In genomic region chr12:100200450-100201181, GRCh38 we compare ENCODE assay signal across 8 cellular contexts. TPM values are rescaled to one million over a fixed set of nuclear protein-coding genes. Genes with fewer than 3 reads are reported as not detected.
DNase-seq lines count a peak whose midpoint lies in the region; ATAC-seq and TF ChIP-seq lines count a peak whose summit lies in the region.

TSS of gene ACTR6 (plus strand) at chr12:100200815. CDS start at chr12:100200852, 37 bp downstream.

- TF ChIP-seq CTCF in Panc1 (IDR thresholded peaks at IDR 0.05) (no peak), esophagus squamous epithelium (IDR thresholded peaks at IDR 0.05) (peak in 1 of 6 experiments; percentile 16)

- no peaks in the 10 kb centered on the region for H3K27me3 Mint-ChIP-seq in activated T-cell treated with anti-CD3 and anti-CD28 coated beads, Interleukin-2, amount 50 U/mL, for 4 hours (ENCODE audit: low read depth)
- H3K27me3 Mint-ChIP-seq in naive B cell, result no peaks in the 10 kb centered on the region
- H3K27me3 Mint-ChIP-seq in stimulated activated memory B cell treated with anti-CD40 and anti-IgM and Interleukin-4, amounts not matched to agents 10 μg/mL and 1 μg/mL and 100 μg/mL, for 72 hours, result no peaks in the 10 kb centered on the region

- ATAC-seq in GM21723 (IDR thresholded peaks at IDR 0.05; ENCODE audit: unreplicated experiment) (peak; percentile 89), Panc1 (peak; percentile 96), naive B cell (ENCODE audit: low read depth in 2 of 2) (peak; percentile 87 to 88)
- peak; percentile 83 to 89 for ATAC-seq in activated T-cell treated with anti-CD3 and anti-CD28 coated beads, Interleukin-2, amount 50 U/mL, for 4 hours
- peak; percentile 95 for ATAC-seq in stimulated activated memory B cell treated with anti-CD40 and anti-IgM and Interleukin-4, amounts not matched to agents 10 μg/mL and 1 μg/mL and 100 μg/mL, for 72 hours

- peak within 1 kb of the TSS; percentile 91 to 99 (median 97) for H3K27ac Mint-ChIP-seq in naive B cell
- peak within 1 kb of the TSS; percentile 89 for H3K27ac Mint-ChIP-seq in stimulated activated memory B cell treated with anti-CD40 and anti-IgM and Interleukin-4, amounts not matched to agents 10 μg/mL and 1 μg/mL and 100 μg/mL, for 72 hours

- H3K4me1 ChIP-seq in Panc1 (ENCODE audit: control insufficient read depth, insufficient read depth, low read length) (peaks cover 8% of the 10 kb centered on the region; the same call in 1 of the 2 replicates), esophagus squamous epithelium (peaks cover 0 to 48% (median 16%) of the 10 kb centered on the region in 3 donors)

- no peaks in the 10 kb centered on the region; the same call in none of the 2 replicates for H3K36me3 ChIP-seq in Panc1 (ENCODE audit: control insufficient read depth, insufficient read depth, low read length)
- H3K36me3 ChIP-seq in esophagus squamous epithelium, result peaks cover 0 to 8% (median 0%) of the 10 kb centered on the region in 3 donors

- POLR2A ChIA-PET in Panc1 (lab: Charles Lee), result interaction anchor here (1.0 kb wide), 1 partner anchor 37 kb away, joined by 3 read pairs; no protein-coding TSS in a partner anchor

- CTCF ChIA-PET in Panc1 (lab: Charles Lee), result interaction anchor here (0.6 to 0.8 kb wide), 2 partner anchors 14 to 1709 kb away, joined by 3 to 6 read pairs; no protein-coding TSS in a partner anchor

- H3K27me3 ChIP-seq in Panc1 (ENCODE audit: control insufficient read depth, insufficient read depth, low read length), result no peaks in the 10 kb centered on the region
- H3K27me3 ChIP-seq in esophagus squamous epithelium, result no peaks in the 10 kb centered on the region

- H3K4me3 ChIP-seq in Panc1 (ENCODE audit: low read depth in 2 of 2, low read length in 2 of 2) (peak within 1 kb of the TSS; percentile 64 to 79), esophagus squamous epithelium (peak within 1 kb of the TSS; percentile 75 to 94 (median 89))

- DNase-seq in DMS79 (lab: John Stamatoyannopoulos, UW) (peak; percentile 92), KG1 (lab: John Stamatoyannopoulos, UW) (peak; percentile 88), Panc1 (ENCODE audit: low read depth, low spot score) (peak; percentile 83), esophagus squamous epithelium (lab: John Stamatoyannopoulos, UW) (peak; percentile 62), naive B cell (peak; percentile 95)
- DNase-seq in activated T-cell treated with anti-CD3 and anti-CD28 coated beads, Interleukin-2, amount 50 U/mL, for 4 hours, result peak; percentile 96

- TF ChIP-seq POLR2A in esophagus squamous epithelium (IDR thresholded peaks at IDR 0.05), result peak in 2 of 4 donors; percentile 32 to 59

- in situ Hi-C loops in Panc1 (cut with HindIII; ENCODE audit: low pct_unique_long_range_greater_than_20kb, low sequenced_read_pairs), result no loop called here

- 0 to 1% methylated on average over 35 to 37 of the region's 38 CpGs for WGBS in esophagus squamous epithelium, 2 donors

- intact Hi-C loops in Panc1 (cut with micrococcal nuclease; ENCODE audit: unreplicated experiment) (no loop called here), esophagus squamous epithelium (cut with DNase I) (no loop called here)

- no peaks in the 10 kb centered on the region for H3K9me3 ChIP-seq in Panc1 (ENCODE audit: control insufficient read depth, insufficient read depth, low read depth, low read length)
- no peaks in the 10 kb centered on the region for H3K9me3 ChIP-seq in esophagus squamous epithelium

- H3K27ac ChIP-seq in Panc1 (ENCODE audit: low read length) (peak within 1 kb of the TSS; percentile 83), esophagus squamous epithelium (peak within 1 kb of the TSS; percentile 82 to 91 (median 88))

- H3K4me1 Mint-ChIP-seq in activated T-cell treated with anti-CD3 and anti-CD28 coated beads, Interleukin-2, amount 50 U/mL, for 4 hours (ENCODE audit: low read depth), result peaks cover 31% of the 10 kb centered on the region
- H3K4me1 Mint-ChIP-seq in naive B cell, result peaks cover 21 to 43% (median 36%) of the 10 kb centered on the region in 3 donors
- peaks cover 32% of the 10 kb centered on the region for H3K4me1 Mint-ChIP-seq in stimulated activated memory B cell treated with anti-CD40 and anti-IgM and Interleukin-4, amounts not matched to agents 10 μg/mL and 1 μg/mL and 100 μg/mL, for 72 hours

- H3K9me3 Mint-ChIP-seq in activated T-cell treated with anti-CD3 and anti-CD28 coated beads, Interleukin-2, amount 50 U/mL, for 4 hours, result no peaks in the 10 kb centered on the region
- no peaks in the 10 kb centered on the region for H3K9me3 Mint-ChIP-seq in naive B cell
- no peaks in the 10 kb centered on the region for H3K9me3 Mint-ChIP-seq in stimulated activated memory B cell treated with anti-CD40 and anti-IgM and Interleukin-4, amounts not matched to agents 10 μg/mL and 1 μg/mL and 100 μg/mL, for 72 hours

- TSS peak; percentile 97 for BruUV-seq in Panc1 (replicated peaks; lab: Mats Ljungman, UMichigan)

- peaks cover 2% of the 10 kb centered on the region for H3K36me3 Mint-ChIP-seq in activated T-cell treated with anti-CD3 and anti-CD28 coated beads, Interleukin-2, amount 50 U/mL, for 4 hours (ENCODE audit: insufficient read depth)
- H3K36me3 Mint-ChIP-seq in naive B cell, result peaks cover 0 to 4% of the 10 kb centered on the region in 2 donors
- H3K36me3 Mint-ChIP-seq in stimulated activated memory B cell treated with anti-CD40 and anti-IgM and Interleukin-4, amounts not matched to agents 10 μg/mL and 1 μg/mL and 100 μg/mL, for 72 hours, result peaks cover 6% of the 10 kb centered on the region

- H3K4me3 Mint-ChIP-seq in activated T-cell treated with anti-CD3 and anti-CD28 coated beads, Interleukin-2, amount 50 U/mL, for 4 hours, result peak within 1 kb of the TSS; percentile 98
- H3K4me3 Mint-ChIP-seq in naive B cell, result peak within 1 kb of the TSS; percentile 93 to 99 (median 98)
- H3K4me3 Mint-ChIP-seq in stimulated activated memory B cell treated with anti-CD40 and anti-IgM and Interleukin-4, amounts not matched to agents 10 μg/mL and 1 μg/mL and 100 μg/mL, for 72 hours, result peak within 1 kb of the TSS; percentile 85

RNA-seq across cellular contexts. Expression of gene ACTR6, which starts in this region (rescaled TPM):
- 21.2 TPM for total RNA-seq in Panc1 (2021; ENCODE audit: unreplicated experiment)
- polyA plus RNA-seq in Panc1 (2012; ENCODE audit: insufficient read length), result 9.7 TPM
- total RNA-seq in activated T-cell treated with anti-CD3 and anti-CD28 coated beads, Interleukin-2, amount 50 U/mL, for 4 hours, result 10 to 100 TPM; 23.2 to 26.3 (median 26.2) TPM
- total RNA-seq in esophagus squamous epithelium, result 10 to 100 TPM; 14.2 to 21.0 (median 16.5) TPM
- 10 to 100 TPM; 29.3 to 40.0 (median 34.9) TPM for polyA plus RNA-seq in naive B cell (ENCODE audit: low read depth in 6 of 6)

Comparison
In these comparisons a context has a peak if more than half of its experiments do, and no peak if none do; other contexts are left out.
1. Peak in every context shown above with its lines: DNase-seq, ATAC-seq, H3K4me3 ChIP-seq and H3K27ac ChIP-seq.